In the genomic region with DNA sequence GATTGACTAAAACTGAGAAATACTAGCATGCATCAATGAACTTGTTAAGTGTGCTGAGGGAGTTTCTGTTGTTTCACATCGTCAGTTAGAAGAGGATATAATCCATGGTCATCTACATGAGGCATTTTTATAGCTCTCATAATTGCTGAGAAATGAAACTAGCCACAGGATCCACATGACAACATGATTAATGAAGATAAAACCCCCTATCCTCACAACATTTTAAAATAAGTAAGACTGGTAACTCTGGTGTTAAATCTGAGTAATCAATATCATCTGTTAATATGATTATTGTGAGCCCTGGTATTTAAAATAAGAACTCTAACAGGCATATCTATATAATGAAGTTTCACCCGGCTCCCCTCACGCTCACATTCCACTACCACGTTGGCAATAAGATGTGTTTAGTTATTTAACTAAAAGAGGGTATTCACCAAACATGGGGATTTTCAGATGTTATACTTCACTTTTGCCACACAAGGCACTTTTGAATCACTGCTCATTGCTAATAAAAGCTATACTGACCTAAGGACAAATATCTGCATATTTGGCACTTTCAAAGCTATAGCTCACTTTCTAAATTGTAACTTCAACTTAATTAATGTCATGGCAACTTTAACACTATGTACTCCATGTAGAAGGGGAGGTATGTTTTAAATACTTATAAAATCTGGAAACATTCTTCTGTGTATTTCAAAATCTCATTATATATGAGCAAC, we compare ENCODE assay signal across 14 cellular contexts. TPM values are rescaled to one million over a fixed set of nuclear protein-coding genes. Genes with fewer than 3 reads are reported as not detected.
DNase-seq lines count a peak whose midpoint lies in the region; ATAC-seq and TF ChIP-seq lines count a peak whose summit lies in the region.
"Had no signal": no experiment of that assay in that cellular context is flagged by ENCODE, and none has a peak within 500 bp of the region (broad histone marks: within the 10 kb centered on the region; RNA-seq: fewer than 3 reads in every experiment).

No MANE protein-coding gene starts in this region.

- no peaks in the 10 kb centered on the region for H3K36me3 ChIP-seq in testis (ENCODE audit: low read depth, missing control alignments)
- no peaks in the 10 kb centered on the region for H3K36me3 ChIP-seq in effector memory CD4-positive, alpha-beta T cell (ENCODE audit: control insufficient read depth, insufficient read depth, low read length)

- no peak for TF ChIP-seq CTCF in testis (IDR thresholded peaks at IDR 0.05)

- H3K4me3 ChIP-seq in testis = no peak overlapping the region
- no peak overlapping the region for H3K4me3 ChIP-seq in effector memory CD4-positive, alpha-beta T cell (ENCODE audit: insufficient read depth, low read depth, low read length, poor library complexity, severe bottlenecking)

- WGBS in testis, 2 donors = 51 to 54% methylated on average over 4 of the region's 4 CpGs

- H3K27ac ChIP-seq in testis = peak overlapping the region; percentile 47 to 92
- no peak overlapping the region for H3K27ac ChIP-seq in effector memory CD4-positive, alpha-beta T cell (ENCODE audit: insufficient read depth, low read length, poor library complexity, severe bottlenecking)

- ATAC-seq in GM18907 (IDR thresholded peaks at IDR 0.05; ENCODE audit: unreplicated experiment) (peak; percentile 90), HG02884 (IDR thresholded peaks at IDR 0.05; ENCODE audit: unreplicated experiment) (peak; percentile 69), SK-N-SH treated with all-trans-retinoic acid at 6 μM for 48 hours (no peak)

- DNase-seq in testis (no peak), activated gamma-delta T cell (lab: John Stamatoyannopoulos, UW) (no peak), activated gamma-delta T cell treated with Interleukin-2 at 50 U/mL for 16 hours (no peak)
- DNase-seq in stimulated activated naive CD4-positive, alpha-beta T cell treated with Interleukin-2 at 50 U/mL for 16 hours (lab: John Stamatoyannopoulos, UW) = no peak
- no peak for DNase-seq in effector memory CD4-positive, alpha-beta T cell
- DNase-seq: activated CD4-positive, CD25-positive, alpha-beta regulatory T cell treated with anti-CD3 and anti-CD28 coated beads, Interleukin-2, amount 50 U/mL, for 72 hours; activated naive CD4-positive, alpha-beta T cell treated with Interleukin-2 at 50 U/mL for 16 hours; cortex of kidney; NCI-H1105 treated with DMSO at 0.1 percent for 48 hours; NCI-H69; stimulated activated CD4-positive, alpha-beta T cell treated with anti-CD3 and anti-CD28 coated beads, Interleukin-4, amount 100 ng/mL, for 4 hours had no signal

- TF ChIP-seq POLR2A in testis (IDR thresholded peaks at IDR 0.05) = no peak

- H3K27me3 ChIP-seq in testis = no peaks in the 10 kb centered on the region
- H3K27me3 ChIP-seq in effector memory CD4-positive, alpha-beta T cell (replicated peaks; ENCODE audit: control insufficient read depth, insufficient read depth, low read length, poor library complexity, severe bottlenecking) = peaks cover 5% of the 10 kb centered on the region

- intact Hi-C loops in testis (cut with DNase I; ENCODE audit: low total_unique reads) = no loop called here

- H3K4me1 ChIP-seq in testis = peaks cover 17% of the 10 kb centered on the region
- H3K4me1 ChIP-seq in effector memory CD4-positive, alpha-beta T cell (ENCODE audit: control insufficient read depth, insufficient read depth, low read length, poor library complexity, severe bottlenecking) = no peaks in the 10 kb centered on the region

- H3K9me3 ChIP-seq in testis = no peaks in the 10 kb centered on the region
- no peaks in the 10 kb centered on the region for H3K9me3 ChIP-seq in effector memory CD4-positive, alpha-beta T cell (ENCODE audit: control insufficient read depth, low read length)

TF ChIP-seq in SK-N-SH treated with all-trans-retinoic acid at 6 μM for 48 hours, 23 proteins besides CTCF, POLR2A, EP300 and RAD21:
- TF ChIP-seq ISL1 (CRISPR knock-in tag; IDR thresholded peaks at IDR 0.05) = peak; percentile 26; the same call in 1 of the 2 replicates
- no peak for TF ChIP-seq PPARA (CRISPR knock-in tag; IDR thresholded peaks at IDR 0.05; ENCODE audit: borderline replicate concordance)
- TF ChIP-seq, protein P1, sequence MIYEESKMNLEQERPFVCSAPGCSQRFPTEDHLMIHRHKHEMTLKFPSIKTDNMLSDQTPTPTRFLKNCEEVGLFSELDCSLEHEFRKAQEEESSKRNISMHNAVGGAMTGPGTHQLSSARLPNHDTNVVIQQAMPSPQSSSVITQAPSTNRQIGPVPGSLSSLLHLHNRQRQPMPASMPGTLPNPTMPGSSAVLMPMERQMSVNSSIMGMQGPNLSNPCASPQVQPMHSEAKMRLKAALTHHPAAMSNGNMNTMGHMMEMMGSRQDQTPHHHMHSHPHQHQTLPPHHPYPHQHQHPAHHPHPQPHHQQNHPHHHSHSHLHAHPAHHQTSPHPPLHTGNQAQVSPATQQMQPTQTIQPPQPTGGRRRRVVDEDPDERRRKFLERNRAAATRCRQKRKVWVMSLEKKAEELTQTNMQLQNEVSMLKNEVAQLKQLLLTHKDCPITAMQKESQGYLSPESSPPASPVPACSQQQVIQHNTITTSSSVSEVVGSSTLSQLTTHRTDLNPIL (CRISPR knock-in tag; IDR thresholded peaks at IDR 0.05; ENCODE audit: low read depth) = no peak
- TF ChIP-seq TCF4 (CRISPR knock-in tag; IDR thresholded peaks at IDR 0.05; ENCODE audit: borderline replicate concordance) = no peak
- no peak for TF ChIP-seq GLIS3 (CRISPR knock-in tag; IDR thresholded peaks at IDR 0.05)

RNA-seq across cellular contexts. Expression of a gene that starts 6.7 kb away (rescaled TPM):
- 10 to 100 TPM; 20.5 to 22.8 TPM for total RNA-seq in testis
- 6.8 TPM for polyA plus RNA-seq in testis (ENCODE audit: insufficient read depth, low read depth, low replicate concordance)
